In genomic region chr20:8018928-8019177, GRCh38 we compare ENCODE assay signal across 8 cellular contexts. TPM values are rescaled to one million over a fixed set of nuclear protein-coding genes. Genes with fewer than 3 reads are reported as not detected.
DNase-seq lines count a peak whose midpoint lies in the region; ATAC-seq and TF ChIP-seq lines count a peak whose summit lies in the region.

No MANE protein-coding gene starts in this region.

- DNase-seq in activated T-cell treated with anti-CD3 and anti-CD28 coated beads, Interleukin-2, amount 50 U/mL, for 72 hours = no peak
- no peak for DNase-seq in activated T-cell treated with anti-CD3 and anti-CD28 coated beads, Interleukin-2, amount 50 U/mL, for 48 hours
- DNase-seq in NCI-H146 (lab: John Stamatoyannopoulos, UW) (peak; percentile 80), adipocyte (ENCODE audit: low read depth) (no peak), immature natural killer cell (no peak), stomach (no peak), NCI-H774 (lab: John Stamatoyannopoulos, UW) (no peak)

- no peaks in the 10 kb centered on the region for H3K9me3 ChIP-seq in adipocyte (ENCODE audit: control insufficient read depth, low read length)
- H3K9me3 ChIP-seq in stomach = no peaks in the 10 kb centered on the region

- intact Hi-C loops in stomach (cut with DNase I; ENCODE audit: low total_unique reads) = no loop called here

- peak overlapping the region; percentile 89 for H3K9ac ChIP-seq in adipocyte (ENCODE audit: low read length)

- no peaks in the 10 kb centered on the region for H3K36me3 Mint-ChIP-seq in activated T-cell treated with anti-CD3 and anti-CD28 coated beads, Interleukin-2, amount 50 U/mL, for 72 hours (ENCODE audit: insufficient read depth in 2 of 2)
- H3K36me3 Mint-ChIP-seq in immature natural killer cell = no peaks in the 10 kb centered on the region

- no peaks in the 10 kb centered on the region for H3K27me3 Mint-ChIP-seq in activated T-cell treated with anti-CD3 and anti-CD28 coated beads, Interleukin-2, amount 50 U/mL, for 72 hours (ENCODE audit: low read depth)
- peaks cover 17 to 24% (median 20%) of the 10 kb centered on the region in 3 donors for H3K27me3 Mint-ChIP-seq in immature natural killer cell (ENCODE audit: low read depth in 3 of 3)

- H3K27me3 ChIP-seq in adipocyte (replicated peaks; ENCODE audit: control insufficient read depth, insufficient read depth, low read length) (no peaks in the 10 kb centered on the region), stomach (no peaks in the 10 kb centered on the region)

- H3K4me1 Mint-ChIP-seq in activated T-cell treated with anti-CD3 and anti-CD28 coated beads, Interleukin-2, amount 50 U/mL, for 72 hours (ENCODE audit: low read depth) = peaks cover 31% of the 10 kb centered on the region
- H3K4me1 Mint-ChIP-seq in immature natural killer cell = peaks cover 40 to 52% of the 10 kb centered on the region in 2 donors

- H3K9me3 Mint-ChIP-seq in activated T-cell treated with anti-CD3 and anti-CD28 coated beads, Interleukin-2, amount 50 U/mL, for 72 hours = no peaks in the 10 kb centered on the region
- no peaks in the 10 kb centered on the region for H3K9me3 Mint-ChIP-seq in immature natural killer cell

- H3K4me3 Mint-ChIP-seq in activated T-cell treated with anti-CD3 and anti-CD28 coated beads, Interleukin-2, amount 50 U/mL, for 72 hours = peak overlapping the region in 1 of 2 donors; percentile 84
- peak overlapping the region; percentile 92 to 96 (median 94) for H3K4me3 Mint-ChIP-seq in immature natural killer cell

- H3K36me3 ChIP-seq in adipocyte (ENCODE audit: control insufficient read depth, insufficient read depth, low read length, severe bottlenecking) (no peaks in the 10 kb centered on the region), stomach (no peaks in the 10 kb centered on the region)

- H3K4me3 ChIP-seq in adipocyte (ENCODE audit: low read length) = peak overlapping the region; percentile 92
- H3K4me3 ChIP-seq in stomach = peak overlapping the region; percentile 72 to 95 (median 82)

- TF ChIP-seq EP300 in stomach (IDR thresholded peaks at IDR 0.05) = no peak

- WGBS in stomach, 5 donors = 0 to 6% (median 0%) methylated on average over 8 to 11 of the region's 11 CpGs

- H3K4me1 ChIP-seq in adipocyte (ENCODE audit: control insufficient read depth, insufficient read depth, low read length) = peaks cover 28% of the 10 kb centered on the region
- peaks cover 8 to 57% (median 22%) of the 10 kb centered on the region in 4 donors for H3K4me1 ChIP-seq in stomach

- no peak for TF ChIP-seq POLR2A in stomach (IDR thresholded peaks at IDR 0.05)

- peak overlapping the region; percentile 71 for H3K27ac Mint-ChIP-seq in activated T-cell treated with anti-CD3 and anti-CD28 coated beads, Interleukin-2, amount 50 U/mL, for 72 hours
- H3K27ac Mint-ChIP-seq in immature natural killer cell = peak overlapping the region; percentile 78 to 95 (median 90)

- peak in 1 of 7 experiments; percentile 50 for TF ChIP-seq CTCF in stomach (IDR thresholded peaks at IDR 0.05)

- peak overlapping the region; percentile 97 to 99 (median 99) for H3K27ac ChIP-seq in stomach

- peak; percentile 28 to 39 for ATAC-seq in activated T-cell treated with anti-CD3 and anti-CD28 coated beads, Interleukin-2, amount 50 U/mL, for 72 hours (replicated peaks in 1 of 2)
- ATAC-seq in HG02759 (IDR thresholded peaks at IDR 0.05; ENCODE audit: unreplicated experiment) = peak; percentile 14

RNA-seq across cellular contexts. Expression of gene TMX4, which starts 0.7 kb away (rescaled TPM):
- 10 to 100 TPM; 36.9 to 42.5 TPM for total RNA-seq in activated T-cell treated with anti-CD3 and anti-CD28 coated beads, Interleukin-2, amount 50 U/mL, for 72 hours
- 100 to 1,000 TPM in 1 of 3 donors, 10 to 100 TPM in 2; 88.2 to 179 (median 91.6) TPM for polyA plus RNA-seq in immature natural killer cell
- total RNA-seq in stomach = 100 to 1,000 TPM in 1 of 5 donors, 10 to 100 TPM in 4; 11.7 to 153 (median 47.2) TPM
- polyA plus RNA-seq in stomach = 1 to 10 TPM; 5.7 to 9.3 (median 8.0) TPM
